ENCODE assay signal across 12 cellular contexts in genomic region chr4:85610450-85610849, GRCh38.
DNase-seq lines count a peak whose midpoint lies in the region; ATAC-seq, FAIRE-seq and TF ChIP-seq lines count a peak whose summit lies in the region.
"Had no signal": no experiment of that assay in that cellular context is flagged by ENCODE, and none has a peak within 500 bp of the region (broad histone marks: within the 10 kb centered on the region; RNA-seq: fewer than 3 reads in every experiment).

No MANE protein-coding gene starts in this region.

- no peak overlapping the region for H3K27ac ChIP-seq in left ventricle myocardium inferior (replicated peaks)
- H3K27ac ChIP-seq: sigmoid colon had no signal

- H3K4me3 ChIP-seq in left ventricle myocardium inferior = no peak overlapping the region
- H3K4me3 ChIP-seq: sigmoid colon had no signal

- ATAC-seq in HG02759 (IDR thresholded peaks at IDR 0.05; ENCODE audit: unreplicated experiment) (peak; percentile 90), HG03469 (IDR thresholded peaks at IDR 0.05; ENCODE audit: unreplicated experiment) (peak; percentile 88)

- peak; percentile 85 for FAIRE-seq in GM12891 (lab: Jason Lieb, UNC)

- intact Hi-C loops in left ventricle myocardium inferior (cut with micrococcal nuclease) = no loop called here

- no peaks in the 10 kb centered on the region for H3K4me1 ChIP-seq in left ventricle myocardium inferior
- H3K4me1 ChIP-seq: sigmoid colon had no signal

- no peaks in the 10 kb centered on the region for H3K36me3 ChIP-seq in left ventricle myocardium inferior
- H3K36me3 ChIP-seq: sigmoid colon had no signal

- TF ChIP-seq CTCF in left ventricle myocardium inferior (IDR thresholded peaks at IDR 0.05; ENCODE audit: borderline replicate concordance) = no peak

- H3K27me3 ChIP-seq in left ventricle myocardium inferior (ENCODE audit: low read depth) = no peaks in the 10 kb centered on the region
- H3K27me3 ChIP-seq: sigmoid colon had no signal

- H3K9me3 ChIP-seq in left ventricle myocardium inferior (replicated peaks) = no peaks in the 10 kb centered on the region
- H3K9me3 ChIP-seq: sigmoid colon had no signal

- DNase-seq in GM12891 (ENCODE audit: insufficient read length, low spot score) = peak; percentile 21
- DNase-seq in GM19240 (ENCODE audit: insufficient read length, low spot score) = peak; percentile 14
- no peak for DNase-seq in EL
- no peak for DNase-seq in activated CD4-positive, CD25-positive, alpha-beta regulatory T cell treated with anti-CD3 and anti-CD28 coated beads, Interleukin-2, amount 50 U/mL, for 72 hours
- no peak for DNase-seq in left ventricle myocardium inferior
- no peak for DNase-seq in NCI-H2171 treated with DMSO at 0.1 percent for 48 hours (lab: John Stamatoyannopoulos, UW)
- DNase-seq: IMR-90, mesendoderm, NCI-H69, sigmoid colon had no signal

- no peak for TF ChIP-seq POLR2A in GM12891 (IDR thresholded peaks at IDR 0.05; ENCODE audit: low read depth, low read length)

TF ChIP-seq in GM12891, 5 proteins besides CTCF, POLR2A, EP300 and RAD21:
- no peak for TF ChIP-seq PAX5 (IDR thresholded peaks at IDR 0.05; ENCODE audit: insufficient read depth, low read length, severe bottlenecking)
- TF ChIP-seq POU2F2 (IDR thresholded peaks at IDR 0.05; ENCODE audit: low read depth, low read length) = no peak
- TF ChIP-seq POLR2AphosphoS5 (IDR thresholded peaks at IDR 0.05; ENCODE audit: low read depth, low read length) = no peak
TF ChIP-seq in GM12891: peak in this region for 0.

Comparison
In these comparisons a context has a peak if more than half of its experiments do, and no peak if none do; other contexts are left out.
1. DNase-seq: peak in GM12891 (single experiment) and GM19240 (single experiment); none in EL (single experiment), activated CD4-positive, CD25-positive, alpha-beta regulatory T cell treated with anti-CD3 and anti-CD28 coated beads, Interleukin-2, amount 50 U/mL, for 72 hours (single experiment), left ventricle myocardium inferior (single experiment) and NCI-H2171 treated with DMSO at 0.1 percent for 48 hours (single experiment).